ENCODE assay signal across 8 cellular contexts in genomic region chr1:50023292-50024159, GRCh38. TPM values are rescaled to one million over a fixed set of nuclear protein-coding genes. Genes with fewer than 3 reads are reported as not detected.
DNase-seq lines count a peak whose midpoint lies in the region; ATAC-seq lines count a peak whose summit lies in the region.

Gene AGBL4 (minus strand): TSS chr1:50023954.

- H3K27me3 ChIP-seq in muscle layer of duodenum (ENCODE audit: low read depth, low read length): no peaks in the 10 kb centered on the region

- no peak within 1 kb of the TSS for H3K27ac ChIP-seq in muscle layer of duodenum (ENCODE audit: low read length)

- ATAC-seq in HG02870 (IDR thresholded peaks at IDR 0.05; ENCODE audit: unreplicated experiment): peak; percentile 43
- ATAC-seq in esophagus mucosa: peak; percentile 46
- ATAC-seq in GM21447 (IDR thresholded peaks at IDR 0.05; ENCODE audit: unreplicated experiment): no peak
- ATAC-seq in GM19324 (IDR thresholded peaks at IDR 0.05; ENCODE audit: low FRiP score, unreplicated experiment): no peak

- no peaks in the 10 kb centered on the region for H3K36me3 ChIP-seq in muscle layer of duodenum (ENCODE audit: control insufficient read depth in 1 of 2, insufficient read depth in 2 of 2, low read length in 2 of 2)

- no peaks in the 10 kb centered on the region for H3K9me3 ChIP-seq in muscle layer of duodenum (ENCODE audit: control insufficient read depth in 1 of 2, low read length in 2 of 2)

- peak within 1 kb of the TSS; percentile 49 to 74 for H3K4me3 ChIP-seq in muscle layer of duodenum (ENCODE audit: low read depth in 1 of 2, low read length in 2 of 2)

- DNase-seq in AG20443 (ENCODE audit: low spot score) (peak; percentile 81), SHP77 treated with DMSO at 0.1 percent for 48 hours (lab: John Stamatoyannopoulos, UW) (peak; percentile 51), mesenteric fat pad (ENCODE audit: low spot score) (no peak)

- H3K4me1 ChIP-seq in muscle layer of duodenum (ENCODE audit: control insufficient read depth in 1 of 2, insufficient read depth in 2 of 2, low read length in 2 of 2): no peaks in the 10 kb centered on the region

RNA-seq across cellular contexts. Expression of gene AGBL4, which starts in this region (rescaled TPM):
- total RNA-seq in esophagus mucosa: not detected
- total RNA-seq in mesenteric fat pad: 0.26 TPM

Comparison
In these comparisons a context has a peak if more than half of its experiments do, and no peak if none do; other contexts are left out.
1. Peak in ATAC-seq in esophagus mucosa; RNA of the gene not detected or under 1 TPM.